ENCODE assay signal across 10 cellular contexts in the genomic region with DNA sequence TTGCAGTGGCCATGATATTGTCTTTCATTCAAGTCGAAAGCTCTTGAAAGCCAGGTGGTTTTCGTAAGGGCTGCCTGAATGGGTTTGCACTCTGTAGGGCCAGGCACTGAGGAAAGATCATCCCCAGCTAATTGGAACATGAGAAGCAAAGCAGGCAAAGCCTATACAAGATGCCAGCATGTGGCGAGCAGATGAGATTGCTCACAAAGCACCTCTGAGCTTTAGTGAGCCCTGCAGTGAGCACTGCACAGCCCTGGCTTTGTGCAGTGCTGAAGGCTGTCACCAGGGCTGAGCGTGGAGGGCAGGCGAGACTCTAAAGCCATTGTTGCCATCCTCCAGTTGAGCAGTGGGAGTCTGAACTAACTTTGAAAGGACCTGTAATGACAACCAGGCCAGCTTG. TPM values are rescaled to one million over a fixed set of nuclear protein-coding genes. Genes with fewer than 3 reads are reported as not detected.
DNase-seq lines count a peak whose midpoint lies in the region; ATAC-seq and TF ChIP-seq lines count a peak whose summit lies in the region.
"Had no signal": no experiment of that assay in that cellular context is flagged by ENCODE, and none has a peak within 500 bp of the region (broad histone marks: within the 10 kb centered on the region; RNA-seq: fewer than 3 reads in every experiment).

No MANE protein-coding gene starts in this region.

- TF ChIP-seq CTCF in endothelial cell (IDR thresholded peaks at IDR 0.05; ENCODE audit: unreplicated experiment): no peak

- peaks cover 17% of the 10 kb centered on the region for H3K36me3 Mint-ChIP-seq in activated CD4-positive, alpha-beta memory T cell treated with anti-CD3 and anti-CD28 coated beads for 36 hours
- H3K36me3 Mint-ChIP-seq in activated CD4-positive, alpha-beta memory T cell treated with anti-CD3 and anti-CD28 coated beads, Interleukin-2, amount 10 ng/mL, durations not matched to agents 7 days and 5 days (ENCODE audit: low read depth): peaks cover 15% of the 10 kb centered on the region
- H3K36me3 Mint-ChIP-seq in activated naive CD8-positive, alpha-beta T cell treated with anti-CD3 and anti-CD28 coated beads, Interleukin-2, amount 10 ng/mL, durations not matched to agents 7 days and 5 days: peaks cover 28% of the 10 kb centered on the region
- H3K36me3 Mint-ChIP-seq in endothelial cell (ENCODE audit: low read depth, unreplicated experiment): no peaks in the 10 kb centered on the region
- H3K36me3 Mint-ChIP-seq: natural killer cell had no signal

- POLR2A ChIA-PET in activated CD4-positive, alpha-beta memory T cell treated with anti-CD3 and anti-CD28 coated beads for 36 hours (lab: Charles Lee): no interaction called here
- POLR2A ChIA-PET in activated CD4-positive, alpha-beta memory T cell treated with anti-CD3 and anti-CD28 coated beads, Interleukin-2, amount 10 ng/mL, durations not matched to agents 7 days and 5 days (lab: Charles Lee): no interaction called here
- POLR2A ChIA-PET in activated naive CD8-positive, alpha-beta T cell treated with anti-CD3 and anti-CD28 coated beads, Interleukin-2, amount 10 ng/mL, durations not matched to agents 7 days and 5 days (lab: Charles Lee): interaction anchor here (0.9 to 1.9 kb wide), 4 partner anchors 8 to 101 kb away, joined by 3 to 7 read pairs (median 5); no protein-coding TSS in a partner anchor

- intact Hi-C loops in activated CD4-positive, alpha-beta memory T cell treated with anti-CD3 and anti-CD28 coated beads for 36 hours (cut with micrococcal nuclease): no loop called here

- no peak for DNase-seq in activated CD4-positive, alpha-beta memory T cell treated with anti-CD3 and anti-CD28 coated beads for 36 hours
- DNase-seq in activated CD4-positive, alpha-beta memory T cell treated with anti-CD3 and anti-CD28 coated beads, Interleukin-2, amount 10 ng/mL, durations not matched to agents 7 days and 5 days: no peak
- DNase-seq in NCI-H2107 treated with DMSO at 0.1 percent for 48 hours (lab: John Stamatoyannopoulos, UW; ENCODE audit: unreplicated experiment) (peak; percentile 81), retina (peak; percentile 59), endothelial cell (ENCODE audit: low spot score) (no peak), A172 (ENCODE audit: low spot score) (no peak), hepatic stellate cell (ENCODE audit: low spot score) (no peak)
- no peak for DNase-seq in activated naive CD8-positive, alpha-beta T cell treated with anti-CD3 and anti-CD28 coated beads, Interleukin-2, amount 10 ng/mL, durations not matched to agents 7 days and 5 days
- DNase-seq: natural killer cell, Peyer's patch had no signal

- CTCF ChIA-PET in activated CD4-positive, alpha-beta memory T cell treated with anti-CD3 and anti-CD28 coated beads for 36 hours (lab: Charles Lee): interaction anchor here (0.7 to 2.5 kb wide), 3 partner anchors 14 to 529 kb away, joined by 3 to 10 read pairs (median 3); no protein-coding TSS in a partner anchor
- CTCF ChIA-PET in activated CD4-positive, alpha-beta memory T cell treated with anti-CD3 and anti-CD28 coated beads, Interleukin-2, amount 10 ng/mL, durations not matched to agents 7 days and 5 days (lab: Charles Lee): interaction anchor here (0.7 to 1.2 kb wide), 3 partner anchors 8 to 24 kb away, joined by 3 to 7 read pairs (median 4); no protein-coding TSS in a partner anchor

- ATAC-seq in activated naive CD8-positive, alpha-beta T cell treated with anti-CD3 and anti-CD28 coated beads, Interleukin-2, amount 10 ng/mL, durations not matched to agents 7 days and 5 days (ENCODE audit: low read depth): peak; percentile 59
- ATAC-seq: natural killer cell had no signal

- peaks cover 34% of the 10 kb centered on the region for H3K4me1 Mint-ChIP-seq in activated CD4-positive, alpha-beta memory T cell treated with anti-CD3 and anti-CD28 coated beads for 36 hours (ENCODE audit: low read depth)
- no peaks in the 10 kb centered on the region for H3K4me1 Mint-ChIP-seq in activated CD4-positive, alpha-beta memory T cell treated with anti-CD3 and anti-CD28 coated beads, Interleukin-2, amount 10 ng/mL, durations not matched to agents 7 days and 5 days
- peaks cover 36% of the 10 kb centered on the region for H3K4me1 Mint-ChIP-seq in activated naive CD8-positive, alpha-beta T cell treated with anti-CD3 and anti-CD28 coated beads, Interleukin-2, amount 10 ng/mL, durations not matched to agents 7 days and 5 days
- H3K4me1 Mint-ChIP-seq in endothelial cell (ENCODE audit: unreplicated experiment): no peaks in the 10 kb centered on the region
- H3K4me1 Mint-ChIP-seq: natural killer cell had no signal

- H3K27me3 Mint-ChIP-seq in activated CD4-positive, alpha-beta memory T cell treated with anti-CD3 and anti-CD28 coated beads for 36 hours: no peaks in the 10 kb centered on the region
- no peaks in the 10 kb centered on the region for H3K27me3 Mint-ChIP-seq in activated CD4-positive, alpha-beta memory T cell treated with anti-CD3 and anti-CD28 coated beads, Interleukin-2, amount 10 ng/mL, durations not matched to agents 7 days and 5 days
- no peaks in the 10 kb centered on the region for H3K27me3 Mint-ChIP-seq in activated naive CD8-positive, alpha-beta T cell treated with anti-CD3 and anti-CD28 coated beads, Interleukin-2, amount 10 ng/mL, durations not matched to agents 7 days and 5 days
- H3K27me3 Mint-ChIP-seq in endothelial cell (ENCODE audit: unreplicated experiment): no peaks in the 10 kb centered on the region

- H3K9me3 Mint-ChIP-seq in activated CD4-positive, alpha-beta memory T cell treated with anti-CD3 and anti-CD28 coated beads for 36 hours: no peaks in the 10 kb centered on the region
- H3K9me3 Mint-ChIP-seq in activated CD4-positive, alpha-beta memory T cell treated with anti-CD3 and anti-CD28 coated beads, Interleukin-2, amount 10 ng/mL, durations not matched to agents 7 days and 5 days: no peaks in the 10 kb centered on the region
- no peaks in the 10 kb centered on the region for H3K9me3 Mint-ChIP-seq in activated naive CD8-positive, alpha-beta T cell treated with anti-CD3 and anti-CD28 coated beads, Interleukin-2, amount 10 ng/mL, durations not matched to agents 7 days and 5 days
- H3K9me3 Mint-ChIP-seq in endothelial cell (ENCODE audit: unreplicated experiment): no peaks in the 10 kb centered on the region
- H3K9me3 Mint-ChIP-seq: natural killer cell had no signal

- H3K4me3 Mint-ChIP-seq in activated CD4-positive, alpha-beta memory T cell treated with anti-CD3 and anti-CD28 coated beads for 36 hours: no peak overlapping the region
- H3K4me3 Mint-ChIP-seq in activated CD4-positive, alpha-beta memory T cell treated with anti-CD3 and anti-CD28 coated beads, Interleukin-2, amount 10 ng/mL, durations not matched to agents 7 days and 5 days: no peak overlapping the region
- H3K4me3 Mint-ChIP-seq in activated naive CD8-positive, alpha-beta T cell treated with anti-CD3 and anti-CD28 coated beads, Interleukin-2, amount 10 ng/mL, durations not matched to agents 7 days and 5 days: no peak overlapping the region
- no peak overlapping the region for H3K4me3 Mint-ChIP-seq in endothelial cell (ENCODE audit: unreplicated experiment)
- H3K4me3 Mint-ChIP-seq: natural killer cell had no signal

- H3K27ac Mint-ChIP-seq in activated CD4-positive, alpha-beta memory T cell treated with anti-CD3 and anti-CD28 coated beads for 36 hours: peak overlapping the region; percentile 47
- H3K27ac Mint-ChIP-seq in activated CD4-positive, alpha-beta memory T cell treated with anti-CD3 and anti-CD28 coated beads, Interleukin-2, amount 10 ng/mL, durations not matched to agents 7 days and 5 days: no peak overlapping the region
- H3K27ac Mint-ChIP-seq in activated naive CD8-positive, alpha-beta T cell treated with anti-CD3 and anti-CD28 coated beads, Interleukin-2, amount 10 ng/mL, durations not matched to agents 7 days and 5 days: peak overlapping the region; percentile 71
- no peak overlapping the region for H3K27ac Mint-ChIP-seq in endothelial cell (ENCODE audit: unreplicated experiment)

RNA-seq across cellular contexts. Expression of a gene that starts 53.8 kb away (rescaled TPM):
- 10 to 100 TPM; 49.0 to 50.6 TPM for total RNA-seq in activated CD4-positive, alpha-beta memory T cell treated with anti-CD3 and anti-CD28 coated beads for 36 hours
- total RNA-seq in activated CD4-positive, alpha-beta memory T cell treated with anti-CD3 and anti-CD28 coated beads, Interleukin-2, amount 10 ng/mL, durations not matched to agents 7 days and 5 days: 10 to 100 TPM; 38.0 to 38.6 TPM
- total RNA-seq in activated naive CD8-positive, alpha-beta T cell treated with anti-CD3 and anti-CD28 coated beads, Interleukin-2, amount 10 ng/mL, durations not matched to agents 7 days and 5 days: 10 to 100 TPM; 45.3 to 46.6 TPM
- total RNA-seq in endothelial cell (ENCODE audit: unreplicated experiment): 26.6 TPM
- total RNA-seq in A172 (2014; rRNA removed; shearing (Covaris generic)): 7.7 and 10.8 TPM in 2 replicates

Comparison
In these comparisons a context has a peak if more than half of its experiments do, and no peak if none do; other contexts are left out.
1. H3K27ac Mint-ChIP-seq: peak in activated CD4-positive, alpha-beta memory T cell treated with anti-CD3 and anti-CD28 coated beads for 36 hours (single experiment) and activated naive CD8-positive, alpha-beta T cell treated with anti-CD3 and anti-CD28 coated beads, Interleukin-2, amount 10 ng/mL, durations not matched to agents 7 days and 5 days (single experiment); none in activated CD4-positive, alpha-beta memory T cell treated with anti-CD3 and anti-CD28 coated beads, Interleukin-2, amount 10 ng/mL, durations not matched to agents 7 days and 5 days (single experiment) and endothelial cell (single experiment).
2. DNase-seq: peak in NCI-H2107 treated with DMSO at 0.1 percent for 48 hours (single experiment) and retina (single experiment); none in activated CD4-positive, alpha-beta memory T cell treated with anti-CD3 and anti-CD28 coated beads for 36 hours (single experiment), activated CD4-positive, alpha-beta memory T cell treated with anti-CD3 and anti-CD28 coated beads, Interleukin-2, amount 10 ng/mL, durations not matched to agents 7 days and 5 days (single experiment), activated naive CD8-positive, alpha-beta T cell treated with anti-CD3 and anti-CD28 coated beads, Interleukin-2, amount 10 ng/mL, durations not matched to agents 7 days and 5 days (single experiment), endothelial cell (single experiment), A172 (single experiment) and hepatic stellate cell (single experiment).